8 cellular contexts compared by ENCODE assay signal in genomic region chr17:63601439-63602371, GRCh38. TPM values are rescaled to one million over a fixed set of nuclear protein-coding genes. Genes with fewer than 3 reads are reported as not detected.
DNase-seq lines count a peak whose midpoint lies in the region; ATAC-seq and TF ChIP-seq lines count a peak whose summit lies in the region.

No MANE protein-coding gene starts in this region.

- peaks cover 50% of the 10 kb centered on the region for H3K4me1 ChIP-seq in CD4-positive, alpha-beta memory T cell (ENCODE audit: insufficient read depth, low read length)
- H3K4me1 ChIP-seq in mucosa of stomach (ENCODE audit: control insufficient read depth, insufficient read depth, low read length) = peaks cover 15% of the 10 kb centered on the region

- H3K4me1 Mint-ChIP-seq in CD4-positive, alpha-beta memory T cell = peaks cover 33 to 52% (median 42%) of the 10 kb centered on the region in 4 donors

- H3K36me3 ChIP-seq in CD4-positive, alpha-beta memory T cell (ENCODE audit: insufficient read depth, low read length) = peaks cover 20% of the 10 kb centered on the region
- H3K36me3 ChIP-seq in mucosa of stomach (ENCODE audit: control insufficient read depth, insufficient read depth, low read length) = peaks cover 6% of the 10 kb centered on the region

- ATAC-seq in HG03457 (IDR thresholded peaks at IDR 0.05; ENCODE audit: unreplicated experiment) = no peak

- CTCF ChIA-PET in CD4-positive, alpha-beta memory T cell (lab: Charles Lee; ENCODE audit: partially characterized antibody) = interaction anchor here (0.6 to 3.9 kb wide), 7 partner anchors 7 to 195 kb away, joined by 3 to 44 read pairs (median 3); partner anchors contain the start of gene MAP3K3

- TF ChIP-seq CTCF in LNCaP clone FGC (IDR thresholded peaks at IDR 0.05; ENCODE audit: control insufficient read depth, extremely low read depth, insufficient read depth) (no peak), coronary artery (IDR thresholded peaks at IDR 0.05) (no peak)

- POLR2A ChIA-PET in CD4-positive, alpha-beta memory T cell (lab: Charles Lee; ENCODE audit: partially characterized antibody) = interaction anchor here (0.7 to 3.2 kb wide), 11 partner anchors 9 to 176 kb away, joined by 3 to 42 read pairs (median 4); partner anchors contain the start of genes CYB561 and MAP3K3

- no peaks in the 10 kb centered on the region for H3K9me3 Mint-ChIP-seq in CD4-positive, alpha-beta memory T cell

- no peaks in the 10 kb centered on the region for H3K9me3 ChIP-seq in CD4-positive, alpha-beta memory T cell (ENCODE audit: control insufficient read depth in 1 of 2, low read length in 2 of 2)
- no peaks in the 10 kb centered on the region for H3K9me3 ChIP-seq in mucosa of stomach (ENCODE audit: control insufficient read depth, low read length)

- no peak for DNase-seq in CD4-positive, alpha-beta memory T cell
- DNase-seq in LNCaP clone FGC (ENCODE audit: low read depth) (no peak), coronary artery (ENCODE audit: low spot score) (no peak), NCI-H526 (lab: John Stamatoyannopoulos, UW) (no peak), SIG-M5 treated with dmso at 0.1 percent for 504 hours (lab: John Stamatoyannopoulos, UW; ENCODE audit: unreplicated experiment) (no peak), NCI-H446 treated with DMSO at 0.1 percent for 48 hours (lab: John Stamatoyannopoulos, UW) (no peak)

- peak overlapping the region; percentile 59 to 69 for H3K4me3 ChIP-seq in CD4-positive, alpha-beta memory T cell (ENCODE audit: low read length in 2 of 2)
- H3K4me3 ChIP-seq in LNCaP clone FGC (ENCODE audit: low read depth, low read length) = peak overlapping the region; percentile 79
- H3K4me3 ChIP-seq in coronary artery = peak overlapping the region; percentile 82
- H3K4me3 ChIP-seq in mucosa of stomach (ENCODE audit: low read length) = peak overlapping the region; percentile 76

- H3K27ac Mint-ChIP-seq in CD4-positive, alpha-beta memory T cell = peak overlapping the region; percentile 91 to 97 (median 95)

- H3K27me3 ChIP-seq in CD4-positive, alpha-beta memory T cell (ENCODE audit: insufficient read depth, low read length) = no peaks in the 10 kb centered on the region
- no peaks in the 10 kb centered on the region for H3K27me3 ChIP-seq in mucosa of stomach (ENCODE audit: control insufficient read depth, insufficient read depth, low read length)

- H3K27me3 Mint-ChIP-seq in CD4-positive, alpha-beta memory T cell = no peaks in the 10 kb centered on the region

- intact Hi-C loops in CD4-positive, alpha-beta memory T cell (cut with micrococcal nuclease) = loop anchor here (2.0 kb wide), 2 partner anchors 19 to 51 kb away; partner anchors contain the start of gene DCAF7

- peaks cover 20 to 37% of the 10 kb centered on the region in 2 donors for H3K36me3 Mint-ChIP-seq in CD4-positive, alpha-beta memory T cell

- peak overlapping the region; percentile 90 to 98 (median 95) for H3K4me3 Mint-ChIP-seq in CD4-positive, alpha-beta memory T cell

- H3K27ac ChIP-seq in CD4-positive, alpha-beta memory T cell (ENCODE audit: low read depth, low read length) = peak overlapping the region; percentile 70
- H3K27ac ChIP-seq in coronary artery = peak overlapping the region; percentile 78 to 81

- H3K9ac ChIP-seq in mucosa of stomach (ENCODE audit: low read length) = peak overlapping the region; percentile 90

RNA-seq across cellular contexts. Expression of gene TACO1, which starts 1.0 kb away (rescaled TPM):
- 10 to 100 TPM; 17.7 to 20.3 TPM for total RNA-seq in CD4-positive, alpha-beta memory T cell
- polyA plus RNA-seq in CD4-positive, alpha-beta memory T cell = 10 to 100 TPM; 21.8 to 22.8 TPM

RNA-seq across cellular contexts. Expression of gene MAP3K3, which starts 20.5 kb away (rescaled TPM):
- 10 to 100 TPM; 98.5 to 98.8 TPM for total RNA-seq in CD4-positive, alpha-beta memory T cell
- polyA plus RNA-seq in CD4-positive, alpha-beta memory T cell = 10 to 100 TPM; 29.5 to 50.8 TPM

RNA-seq across cellular contexts. Expression of gene DCAF7, which starts 51.4 kb away (rescaled TPM):
- total RNA-seq in CD4-positive, alpha-beta memory T cell = 10 to 100 TPM; 88.1 to 93.0 TPM
- polyA plus RNA-seq in CD4-positive, alpha-beta memory T cell = 10 to 100 TPM; 75.6 to 85.0 TPM
